Comparison of ENCODE assay signal across 9 cellular contexts in the genomic region with DNA sequence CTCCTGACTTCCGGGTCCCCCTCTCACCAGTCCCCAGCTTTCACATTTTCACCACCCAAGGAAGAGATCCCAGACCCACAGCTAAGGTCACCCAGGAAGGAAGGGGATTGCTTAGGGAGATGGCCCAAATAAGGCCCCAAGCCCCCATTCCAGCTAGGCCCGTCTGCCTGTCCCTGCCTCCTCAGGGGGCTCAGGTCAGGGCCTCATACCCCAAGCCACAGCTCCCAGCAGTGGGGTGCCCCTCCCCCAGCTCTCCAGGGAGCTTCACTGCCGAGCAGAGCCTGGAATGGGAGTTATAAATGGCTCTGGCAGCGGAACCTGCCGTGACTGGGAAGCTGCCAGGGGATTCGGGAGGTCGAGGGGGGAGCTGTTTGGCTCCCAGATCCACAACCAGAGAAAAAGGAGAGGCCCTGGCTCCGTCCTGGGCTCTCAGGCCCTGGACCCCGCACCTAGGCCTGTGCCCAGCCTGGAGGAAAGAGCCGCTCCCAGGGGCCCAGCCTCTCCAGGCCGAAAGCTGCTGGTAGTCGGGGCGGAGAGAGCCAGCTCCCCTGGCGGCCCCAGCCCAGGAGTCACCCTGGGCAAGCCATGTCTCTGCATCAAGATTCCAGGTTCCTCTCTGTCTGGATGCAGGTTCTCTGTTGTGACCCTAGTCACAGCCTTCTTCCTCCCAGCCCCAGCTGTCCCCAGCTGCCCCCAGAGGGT. TPM values are rescaled to one million over a fixed set of nuclear protein-coding genes. Genes with fewer than 3 reads are reported as not detected.
DNase-seq lines count a peak whose midpoint lies in the region; ATAC-seq, FAIRE-seq and TF ChIP-seq lines count a peak whose summit lies in the region.
"Had no signal": no experiment of that assay in that cellular context is flagged by ENCODE, and none has a peak within 500 bp of the region (broad histone marks: within the 10 kb centered on the region; RNA-seq: fewer than 3 reads in every experiment).

No MANE protein-coding gene starts in this region.

- TF ChIP-seq CTCF in K562 (IDR thresholded peaks at IDR 0.05 in 2 of 3, conservative IDR thresholded peaks at IDR 0.05 in 1 of 3; ENCODE audit: insufficient read depth in 2 of 3, low read depth in 1 of 3, low read length in 3 of 3) = no peak
- no peak for TF ChIP-seq CTCF in testis (IDR thresholded peaks at IDR 0.05)
- no peak for TF ChIP-seq CTCF in CD8-positive, alpha-beta T cell (IDR thresholded peaks at IDR 0.05)
- TF ChIP-seq CTCF in activated CD8-positive, alpha-beta T cell treated with anti-CD3 and anti-CD28 coated beads for 36 hours (IDR thresholded peaks at IDR 0.05) = no peak

- no peak for FAIRE-seq in K562 (lab: Jason Lieb, UNC)

- POLR2A ChIA-PET in K562 (lab: Yijun Ruan, JAX) = interaction anchor here (0.6 to 4.8 kb wide), 7 partner anchors 10 to 130 kb away, joined by 3 to 30 read pairs (median 3); partner anchors contain the start of gene INAFM2
- POLR2A ChIA-PET in CD8-positive, alpha-beta T cell (lab: Charles Lee) = no interaction called here
- POLR2A ChIA-PET in activated CD8-positive, alpha-beta T cell treated with anti-CD3 and anti-CD28 coated beads for 36 hours (lab: Charles Lee) = interaction anchor here (0.9 to 3.3 kb wide), 3 partner anchors 12 to 31 kb away, joined by 3 to 12 read pairs (median 3); partner anchors contain the start of gene PLCB2

- no peak overlapping the region for H3K27ac Mint-ChIP-seq in CD8-positive, alpha-beta T cell
- H3K27ac Mint-ChIP-seq in activated CD8-positive, alpha-beta T cell treated with anti-CD3 and anti-CD28 coated beads for 36 hours = no peak overlapping the region

- CTCF ChIA-PET in K562 (lab: Yijun Ruan, JAX; ENCODE audit: low intra/inter-chr PET ratio) = interaction anchor here (0.6 to 1.3 kb wide), 3 partner anchors 61 to 659 kb away, joined by 3 to 4 read pairs (median 4); no protein-coding TSS in a partner anchor
- CTCF ChIA-PET in CD8-positive, alpha-beta T cell (lab: Charles Lee) = interaction anchor here (0.5 to 21.1 kb wide), 11 partner anchors 8 to 386 kb away, joined by 3 to 497 read pairs (median 6); partner anchors contain the start of genes ANKRD63, DISP2, INAFM2 and PLCB2
- CTCF ChIA-PET in activated CD8-positive, alpha-beta T cell treated with anti-CD3 and anti-CD28 coated beads for 36 hours (lab: Charles Lee) = interaction anchor here (1.3 to 12.4 kb wide), 7 partner anchors 11 to 123 kb away, joined by 3 to 376 read pairs (median 201); partner anchors contain the start of genes INAFM2 and PLCB2

- 68% methylated on average over 7 of the region's 14 CpGs for WGBS in K562 (ENCODE audit: insufficient coverage, low coverage, missing lambda C conversion rate)
- WGBS in testis, 2 donors = 39% methylated on average over 14 of the region's 14 CpGs; no CpG with 5 or more reads in 1 of the 2 donors

- no peak for DNase-seq in K562 (ENCODE audit: extremely low read depth in 1 of 4, low spot score in 3 of 4)
- DNase-seq in kidney tubule cell (ENCODE audit: low spot score) = peak; percentile 60
- peak; percentile 75 for DNase-seq in testis
- no peak for DNase-seq in CD8-positive, alpha-beta T cell
- DNase-seq in activated CD8-positive, alpha-beta T cell treated with anti-CD3 and anti-CD28 coated beads for 36 hours = no peak

- intact Hi-C loops in K562 (cut with micrococcal nuclease) = no loop called here
- intact Hi-C loops in testis (cut with DNase I; ENCODE audit: low total_unique reads) = no loop called here
- intact Hi-C loops in CD8-positive, alpha-beta T cell (cut with DNase I, micrococcal nuclease) = no loop called here
- intact Hi-C loops in activated CD8-positive, alpha-beta T cell treated with anti-CD3 and anti-CD28 coated beads for 36 hours (cut with micrococcal nuclease) = no loop called here

- peak; percentile 8 for ATAC-seq in K562
- no peak for ATAC-seq in GM18858 (IDR thresholded peaks at IDR 0.05; ENCODE audit: unreplicated experiment)
- ATAC-seq in CD8-positive, alpha-beta T cell = no peak
- ATAC-seq in activated CD8-positive, alpha-beta T cell treated with anti-CD3 and anti-CD28 coated beads for 36 hours = no peak
- no peak for ATAC-seq in HG03565 (IDR thresholded peaks at IDR 0.05; ENCODE audit: unreplicated experiment)

- no peak overlapping the region for H3K4me3 Mint-ChIP-seq in CD8-positive, alpha-beta T cell
- no peak overlapping the region for H3K4me3 Mint-ChIP-seq in activated CD8-positive, alpha-beta T cell treated with anti-CD3 and anti-CD28 coated beads for 36 hours

- H3K27ac ChIP-seq in K562 (ENCODE audit: extremely low read depth, low read depth, low read length) (no peak overlapping the region), testis (peak overlapping the region; percentile 92 to 93)
- H3K27ac ChIP-seq in CD8-positive, alpha-beta T cell (ENCODE audit: low read depth, low read length) = no peak overlapping the region

- peaks cover 6% of the 10 kb centered on the region; the same call in 1 of the 2 replicates for H4K20me1 ChIP-seq in K562 (replicated peaks; ENCODE audit: control insufficient read depth, insufficient read depth, low read length)

- TF ChIP-seq POLR2A in K562 (conservative IDR thresholded peaks at IDR 0.05) (no peak), testis (IDR thresholded peaks at IDR 0.05) (no peak)

- TF ChIP-seq RAD21 in Ishikawa (IDR thresholded peaks at IDR 0.05; ENCODE audit: low read depth) = no peak
- TF ChIP-seq RAD21 in K562 (CRISPR knock-in tag; conservative IDR thresholded peaks at IDR 0.05 in 1 of 2, IDR thresholded peaks at IDR 0.05 in 1 of 2) = no peak

- no peak overlapping the region; the same call in 1 of the 2 replicates for H3K4me2 ChIP-seq in K562 (ENCODE audit: insufficient read depth, low read length)

- peak overlapping the region in 1 of 2 experiments; percentile 90; a peak in 3 of 4 replicates for H3K9ac ChIP-seq in K562 (ENCODE audit: insufficient read depth in 1 of 2, low read depth in 2 of 2, low read length in 2 of 2)

- H3K36me3 ChIP-seq in K562 (ENCODE audit: control insufficient read depth, insufficient read depth, low read length) = no peaks in the 10 kb centered on the region
- no peaks in the 10 kb centered on the region for H3K36me3 ChIP-seq in testis (ENCODE audit: low read depth, missing control alignments)
- no peaks in the 10 kb centered on the region for H3K36me3 ChIP-seq in CD8-positive, alpha-beta T cell (ENCODE audit: insufficient read depth, low read length)

- H3K79me2 ChIP-seq in K562 (ENCODE audit: control insufficient read depth, insufficient read depth, low read length) = no peaks in the 10 kb centered on the region

- H3K36me3 Mint-ChIP-seq in CD8-positive, alpha-beta T cell = no peaks in the 10 kb centered on the region
- H3K36me3 Mint-ChIP-seq in activated CD8-positive, alpha-beta T cell treated with anti-CD3 and anti-CD28 coated beads for 36 hours (ENCODE audit: low read depth) = no peaks in the 10 kb centered on the region

- H3K4me1 ChIP-seq in K562 (replicated peaks in 1 of 2; ENCODE audit: control insufficient read depth in 2 of 2, insufficient read depth in 2 of 2, low read length in 2 of 2) (peaks cover 7 to 51% of the 10 kb centered on the region in 2 experiments), testis (peaks cover 45% of the 10 kb centered on the region)
- H3K4me1 ChIP-seq in CD8-positive, alpha-beta T cell (ENCODE audit: insufficient read depth, low read length) = no peaks in the 10 kb centered on the region

- no TSS peak for BruUV-seq in K562 (replicated peaks; lab: Mats Ljungman, UMichigan)

- peak overlapping the region; percentile 35 for H2AFZ ChIP-seq in K562 (ENCODE audit: low read depth, low read length)

- H3K4me3 ChIP-seq in K562 = no peak overlapping the region
- peak overlapping the region in 1 of 2 donors; percentile 44 for H3K4me3 ChIP-seq in testis
- no peak overlapping the region for H3K4me3 ChIP-seq in CD8-positive, alpha-beta T cell (ENCODE audit: low read depth, low read length)

- in situ Hi-C loops in K562 (cut with MboI) = loop anchor here (10.0 kb wide), 1 partner anchor 545 kb away; no protein-coding TSS in a partner anchor

- peaks cover 2% of the 10 kb centered on the region for H3K27me3 Mint-ChIP-seq in CD8-positive, alpha-beta T cell (ENCODE audit: low read depth)
- H3K27me3 Mint-ChIP-seq in activated CD8-positive, alpha-beta T cell treated with anti-CD3 and anti-CD28 coated beads for 36 hours = no peaks in the 10 kb centered on the region

- no peaks in the 10 kb centered on the region for H3K27me3 ChIP-seq in K562 (ENCODE audit: control insufficient read depth in 2 of 2, insufficient read depth in 2 of 2, low read length in 2 of 2)
- H3K27me3 ChIP-seq in testis = no peaks in the 10 kb centered on the region
- no peaks in the 10 kb centered on the region for H3K27me3 ChIP-seq in CD8-positive, alpha-beta T cell (ENCODE audit: insufficient read depth, low read length)

- H3K9me3 ChIP-seq in K562 (replicated peaks; ENCODE audit: control insufficient read depth, insufficient read depth, low read depth, low read length) = no peaks in the 10 kb centered on the region
- no peaks in the 10 kb centered on the region for H3K9me3 ChIP-seq in testis
- no peaks in the 10 kb centered on the region for H3K9me3 ChIP-seq in CD8-positive, alpha-beta T cell (ENCODE audit: low read length)

- H3K9me1 ChIP-seq in K562 (ENCODE audit: control insufficient read depth, insufficient read depth, low read length) = no peaks in the 10 kb centered on the region

- H3K9me3 Mint-ChIP-seq in CD8-positive, alpha-beta T cell = no peaks in the 10 kb centered on the region
- H3K9me3 Mint-ChIP-seq in activated CD8-positive, alpha-beta T cell treated with anti-CD3 and anti-CD28 coated beads for 36 hours = no peaks in the 10 kb centered on the region

- H3K4me1 Mint-ChIP-seq in CD8-positive, alpha-beta T cell (ENCODE audit: low read depth) = peaks cover 5% of the 10 kb centered on the region
- peaks cover 2% of the 10 kb centered on the region for H3K4me1 Mint-ChIP-seq in activated CD8-positive, alpha-beta T cell treated with anti-CD3 and anti-CD28 coated beads for 36 hours (ENCODE audit: low read depth)

- TF ChIP-seq EP300 in Ishikawa (IDR thresholded peaks at IDR 0.05; ENCODE audit: borderline replicate concordance) = peak; percentile 57; the same call in 1 of the 2 replicates
- TF ChIP-seq EP300 in K562 (IDR thresholded peaks at IDR 0.05; ENCODE audit: low read length) = no peak

RNA-seq across cellular contexts. Expression of gene CCDC9B, which starts 0.6 kb away (rescaled TPM):
- total RNA-seq in K562 (2011; cell fraction: chromatin; rRNA removed; ENCODE audit: low replicate concordance) = 0.76 and 1.0 TPM in 2 replicates
- 0.79 and 0.83 TPM in 2 replicates for total RNA-seq in K562 (2011; cell fraction: nucleolus; rRNA removed)
- total RNA-seq in K562 (2011; cell fraction: nucleoplasm; rRNA removed) = 0.44 and 0.84 TPM in 2 replicates
- total RNA-seq in K562 (2014; rRNA removed) (0.08 TPM in 1 of 2 replicates, not detected in the other), K562 (2014; rRNA removed; fragmentation: Illumina TruSeq; extraction: Trizol) (0.36 and 0.38 TPM in 2 replicates), K562 (2015; rRNA removed; fragmentation: Illumina TruSeq; extraction: Trizol) (0.26 and 0.47 TPM in 2 replicates), K562 (2021) (0.33 and 0.56 TPM in 2 replicates), testis (10 to 100 TPM; 36.8 to 38.9 TPM)
- polyA plus RNA-seq in K562 (2011; rRNA removed) (0.04 TPM in 2 replicates), K562 (2014; fragmentation: Illumina TruSeq; extraction: Trizol) (0.16 and 0.17 TPM in 2 replicates), K562 (2014; fragmentation: Nextera tagmentation; extraction: Ambion mirVana) (under 1 TPM; 0.01 to 0.03 TPM), K562 (2014; rRNA removed) (0.05 and 0.15 TPM in 2 replicates), testis (ENCODE audit: insufficient read depth, low read depth, low replicate concordance) (20.4 TPM)
- polyA plus RNA-seq in K562 (2011; cell fraction: cytosol; rRNA removed) = 0.03 TPM in 1 of 2 replicates, not detected in the other
- polyA plus RNA-seq in K562 (2011; cell fraction: nucleus; rRNA removed) = 0.22 and 0.38 TPM in 2 replicates
- 0.35 and 1.3 TPM in 2 replicates for polyA plus RNA-seq in K562 (2012)
- polyA minus RNA-seq in K562 (2011; rRNA and poly(A)+ RNA removed) = 0.06 and 0.07 TPM in 2 replicates
- polyA minus RNA-seq in K562 (2011; cell fraction: cytosol; rRNA and poly(A)+ RNA removed) = not detected in 2 replicates
- polyA minus RNA-seq in K562 (2011; cell fraction: nucleus; rRNA and poly(A)+ RNA removed) = 0.54 and 1.6 TPM in 2 replicates
- 1 to 10 TPM in 1 of 2 experiments, under 1 TPM in 1; 0.60 to 1.1 TPM for total RNA-seq in CD8-positive, alpha-beta T cell
- 1 to 10 TPM; 1.4 to 2.3 TPM for total RNA-seq in activated CD8-positive, alpha-beta T cell treated with anti-CD3 and anti-CD28 coated beads for 36 hours

RNA-seq across cellular contexts. Expression of gene PHGR1, which starts 10.6 kb away (rescaled TPM):
- total RNA-seq in K562 (2011; cell fraction: chromatin; rRNA removed; ENCODE audit: low replicate concordance) = not detected in 2 replicates
- not detected in 2 replicates for total RNA-seq in K562 (2011; cell fraction: nucleolus; rRNA removed)
- not detected in 2 replicates for total RNA-seq in K562 (2011; cell fraction: nucleoplasm; rRNA removed)
- total RNA-seq in K562 (2014; rRNA removed) = not detected in 2 replicates
- not detected in 2 replicates for total RNA-seq in K562 (2014; rRNA removed; fragmentation: Illumina TruSeq; extraction: Trizol)
- not detected in 2 replicates for total RNA-seq in K562 (2015; rRNA removed; fragmentation: Illumina TruSeq; extraction: Trizol)
- total RNA-seq in K562 (2021) = 0.65 TPM in 1 of 2 replicates, not detected in the other
- polyA plus RNA-seq in K562 (2011; rRNA removed) = not detected in 2 replicates
- not detected in 2 replicates for polyA plus RNA-seq in K562 (2011; cell fraction: cytosol; rRNA removed)
- polyA plus RNA-seq in K562 (2011; cell fraction: nucleus; rRNA removed) = not detected in 2 replicates
- not detected in 2 replicates for polyA plus RNA-seq in K562 (2012)
- polyA plus RNA-seq in K562 (2014; fragmentation: Illumina TruSeq; extraction: Trizol) = not detected in 2 replicates
- not detected for polyA plus RNA-seq in K562 (2014; fragmentation: Nextera tagmentation; extraction: Ambion mirVana)
- not detected in 2 replicates for polyA plus RNA-seq in K562 (2014; rRNA removed)
- not detected in 2 replicates for polyA minus RNA-seq in K562 (2011; rRNA and poly(A)+ RNA removed)
- polyA minus RNA-seq in K562 (2011; cell fraction: cytosol; rRNA and poly(A)+ RNA removed) = not detected in 2 replicates
- not detected in 2 replicates for polyA minus RNA-seq in K562 (2011; cell fraction: nucleus; rRNA and poly(A)+ RNA removed)
- total RNA-seq in testis = not detected
- polyA plus RNA-seq in testis (ENCODE audit: insufficient read depth, low read depth, low replicate concordance) = not detected
- total RNA-seq in CD8-positive, alpha-beta T cell = not detected
- total RNA-seq in activated CD8-positive, alpha-beta T cell treated with anti-CD3 and anti-CD28 coated beads for 36 hours = not detected
- total RNA-seq: NCI-H460 had no signal

RNA-seq across cellular contexts. Expression of gene INAFM2, which starts 16.7 kb away (rescaled TPM):
- total RNA-seq in K562 (2011; cell fraction: chromatin; rRNA removed; ENCODE audit: low replicate concordance) = 19.1 and 21.1 TPM in 2 replicates
- 18.6 and 23.8 TPM in 2 replicates for total RNA-seq in K562 (2011; cell fraction: nucleolus; rRNA removed)
- 30.2 and 44.3 TPM in 2 replicates for total RNA-seq in K562 (2011; cell fraction: nucleoplasm; rRNA removed)
- 27.1 and 27.8 TPM in 2 replicates for total RNA-seq in K562 (2014; rRNA removed)
- total RNA-seq in K562 (2014; rRNA removed; fragmentation: Illumina TruSeq; extraction: Trizol) = 29.1 and 30.4 TPM in 2 replicates
- total RNA-seq in K562 (2015; rRNA removed; fragmentation: Illumina TruSeq; extraction: Trizol) = 29.4 and 32.1 TPM in 2 replicates
- 37.4 and 43.1 TPM in 2 replicates for total RNA-seq in K562 (2021)
- polyA plus RNA-seq in K562 (2011; rRNA removed) = 26.7 and 27.9 TPM in 2 replicates
- polyA plus RNA-seq in K562 (2011; cell fraction: cytosol; rRNA removed) = 12.9 and 15.5 TPM in 2 replicates
- 17.8 and 18.7 TPM in 2 replicates for polyA plus RNA-seq in K562 (2011; cell fraction: nucleus; rRNA removed)
- polyA plus RNA-seq in K562 (2012) = 20.1 and 23.2 TPM in 2 replicates
- 20.3 and 25.5 TPM in 2 replicates for polyA plus RNA-seq in K562 (2014; fragmentation: Illumina TruSeq; extraction: Trizol)
- 10 to 100 TPM; 11.8 to 12.3 TPM for polyA plus RNA-seq in K562 (2014; fragmentation: Nextera tagmentation; extraction: Ambion mirVana)
- polyA plus RNA-seq in K562 (2014; rRNA removed) = 27.2 and 28.2 TPM in 2 replicates
- 18.1 and 20.4 TPM in 2 replicates for polyA minus RNA-seq in K562 (2011; rRNA and poly(A)+ RNA removed)
- 15.7 TPM in 2 replicates for polyA minus RNA-seq in K562 (2011; cell fraction: cytosol; rRNA and poly(A)+ RNA removed)
- polyA minus RNA-seq in K562 (2011; cell fraction: nucleus; rRNA and poly(A)+ RNA removed) = 6.6 and 16.3 TPM in 2 replicates
- 10 to 100 TPM; 31.8 to 49.8 TPM for total RNA-seq in testis
- 43.4 TPM for polyA plus RNA-seq in testis (ENCODE audit: insufficient read depth, low read depth, low replicate concordance)
- 1 to 10 TPM; 4.3 to 8.1 TPM for total RNA-seq in CD8-positive, alpha-beta T cell
- total RNA-seq in activated CD8-positive, alpha-beta T cell treated with anti-CD3 and anti-CD28 coated beads for 36 hours = 10 to 100 TPM; 15.0 to 16.9 TPM

RNA-seq across cellular contexts. Expression of gene DISP2, which starts 17.8 kb away (rescaled TPM):
- 0.37 and 0.58 TPM in 2 replicates for total RNA-seq in K562 (2011; cell fraction: chromatin; rRNA removed; ENCODE audit: low replicate concordance)
- total RNA-seq in K562 (2011; cell fraction: nucleolus; rRNA removed) = 0.53 and 0.67 TPM in 2 replicates
- 0.23 and 0.59 TPM in 2 replicates for total RNA-seq in K562 (2011; cell fraction: nucleoplasm; rRNA removed)
- total RNA-seq in K562 (2014; rRNA removed) (0.08 and 0.09 TPM in 2 replicates), K562 (2014; rRNA removed; fragmentation: Illumina TruSeq; extraction: Trizol) (0.22 and 0.29 TPM in 2 replicates), K562 (2015; rRNA removed; fragmentation: Illumina TruSeq; extraction: Trizol) (0.11 and 0.22 TPM in 2 replicates), K562 (2021) (0.74 and 0.89 TPM in 2 replicates), testis (1 to 10 TPM; 4.4 to 7.6 TPM)
- polyA plus RNA-seq in K562 (2011; rRNA removed) (0.06 and 0.16 TPM in 2 replicates), K562 (2014; fragmentation: Illumina TruSeq; extraction: Trizol) (0.25 and 0.29 TPM in 2 replicates), K562 (2014; fragmentation: Nextera tagmentation; extraction: Ambion mirVana) (under 1 TPM in 1 of 2 experiments, not detected in 1; 0.08 TPM), K562 (2014; rRNA removed) (0.08 and 0.09 TPM in 2 replicates), testis (ENCODE audit: insufficient read depth, low read depth, low replicate concordance) (3.0 TPM)
- 0.09 and 0.15 TPM in 2 replicates for polyA plus RNA-seq in K562 (2011; cell fraction: cytosol; rRNA removed)
- polyA plus RNA-seq in K562 (2011; cell fraction: nucleus; rRNA removed) = 0.17 and 0.68 TPM in 2 replicates
- polyA plus RNA-seq in K562 (2012) = 0.32 and 0.42 TPM in 2 replicates
- polyA minus RNA-seq in K562 (2011; rRNA and poly(A)+ RNA removed) = 0.09 and 0.49 TPM in 2 replicates
- polyA minus RNA-seq in K562 (2011; cell fraction: cytosol; rRNA and poly(A)+ RNA removed) = 0.19 and 0.27 TPM in 2 replicates
- polyA minus RNA-seq in K562 (2011; cell fraction: nucleus; rRNA and poly(A)+ RNA removed) = 0.33 and 0.40 TPM in 2 replicates
- total RNA-seq in CD8-positive, alpha-beta T cell = under 1 TPM; 0.05 to 0.25 TPM
- under 1 TPM; 0.09 to 0.20 TPM for total RNA-seq in activated CD8-positive, alpha-beta T cell treated with anti-CD3 and anti-CD28 coated beads for 36 hours

RNA-seq across cellular contexts. Expression of gene PLCB2, which starts 32.5 kb away (rescaled TPM):
- total RNA-seq in K562 (2011; cell fraction: chromatin; rRNA removed; ENCODE audit: low replicate concordance) = 12.9 and 33.6 TPM in 2 replicates
- 15.5 and 22.3 TPM in 2 replicates for total RNA-seq in K562 (2011; cell fraction: nucleolus; rRNA removed)
- 11.8 and 13.5 TPM in 2 replicates for total RNA-seq in K562 (2011; cell fraction: nucleoplasm; rRNA removed)
- total RNA-seq in K562 (2014; rRNA removed) (6.9 and 7.1 TPM in 2 replicates), K562 (2014; rRNA removed; fragmentation: Illumina TruSeq; extraction: Trizol) (3.4 and 4.1 TPM in 2 replicates), K562 (2015; rRNA removed; fragmentation: Illumina TruSeq; extraction: Trizol) (10.0 and 10.8 TPM in 2 replicates), K562 (2021) (11.2 and 11.6 TPM in 2 replicates), testis (1 to 10 TPM; 8.8 to 9.7 TPM)
- polyA plus RNA-seq in K562 (2011; rRNA removed) (8.0 and 25.4 TPM in 2 replicates), K562 (2014; fragmentation: Illumina TruSeq; extraction: Trizol) (9.0 and 9.5 TPM in 2 replicates), K562 (2014; fragmentation: Nextera tagmentation; extraction: Ambion mirVana) (under 1 TPM; 0.37 to 0.59 TPM), K562 (2014; rRNA removed) (12.3 and 13.2 TPM in 2 replicates), testis (ENCODE audit: insufficient read depth, low read depth, low replicate concordance) (13.6 TPM)
- 10.9 and 18.6 TPM in 2 replicates for polyA plus RNA-seq in K562 (2011; cell fraction: cytosol; rRNA removed)
- 111 and 184 TPM in 2 replicates for polyA plus RNA-seq in K562 (2011; cell fraction: nucleus; rRNA removed)
- 14.5 and 45.8 TPM in 2 replicates for polyA plus RNA-seq in K562 (2012)
- polyA minus RNA-seq in K562 (2011; rRNA and poly(A)+ RNA removed) = 6.1 and 8.4 TPM in 2 replicates
- 5.0 and 9.4 TPM in 2 replicates for polyA minus RNA-seq in K562 (2011; cell fraction: cytosol; rRNA and poly(A)+ RNA removed)
- 17.9 and 45.7 TPM in 2 replicates for polyA minus RNA-seq in K562 (2011; cell fraction: nucleus; rRNA and poly(A)+ RNA removed)
- 100 to 1,000 TPM; 154 to 167 TPM for total RNA-seq in CD8-positive, alpha-beta T cell
- 10 to 100 TPM; 44.6 to 58.8 TPM for total RNA-seq in activated CD8-positive, alpha-beta T cell treated with anti-CD3 and anti-CD28 coated beads for 36 hours

Comparison
In these comparisons a context has a peak if more than half of its experiments do, and no peak if none do; other contexts are left out.
1. DNase-seq: peak in kidney tubule cell (single experiment) and testis (single experiment); none in K562 (0 of 4), CD8-positive, alpha-beta T cell (0 of 7) and activated CD8-positive, alpha-beta T cell treated with anti-CD3 and anti-CD28 coated beads for 36 hours (single experiment).
2. H3K27ac ChIP-seq: peak in testis (2 of 2); none in K562 (single experiment) and CD8-positive, alpha-beta T cell (single experiment).
3. RNA of gene CCDC9B, which starts 0.6 kb away (total RNA-seq): 36.8 to 38.9 TPM in testis; 1.4 to 2.3 TPM in activated CD8-positive, alpha-beta T cell treated with anti-CD3 and anti-CD28 coated beads for 36 hours, 0.60 to 1.1 TPM in CD8-positive, alpha-beta T cell and 0.08 to 1.0 TPM in K562; every median in the first group is over 10 times any median in the second.